In genomic region chrX:94058728-94059382, GRCh38 we compare ENCODE assay signal across 8 cellular contexts.
DNase-seq lines count a peak whose midpoint lies in the region; ATAC-seq and TF ChIP-seq lines count a peak whose summit lies in the region.

No MANE protein-coding gene starts in this region.

- H3K79me1 ChIP-seq in IMR-90 (ENCODE audit: low read depth in 1 of 2, low read length in 2 of 2): no peaks in the 10 kb centered on the region

- TF ChIP-seq POLR2A in IMR-90 (IDR thresholded peaks at IDR 0.05; ENCODE audit: low read depth, low read length) (no peak), stomach (IDR thresholded peaks at IDR 0.05) (no peak)

- H3K4me3 ChIP-seq in IMR-90 (ENCODE audit: insufficient read depth, low read depth, low read length) (no peak overlapping the region), adipocyte (ENCODE audit: low read length) (no peak overlapping the region), stomach (no peak overlapping the region)

- no peaks in the 10 kb centered on the region for H3K9me1 ChIP-seq in IMR-90 (ENCODE audit: insufficient read depth, low read length)

- H3K9ac ChIP-seq in IMR-90 (ENCODE audit: low read depth, low read length) (no peak overlapping the region), adipocyte (ENCODE audit: low read length) (no peak overlapping the region)

- H2BK5ac ChIP-seq in IMR-90 (ENCODE audit: low read depth, low read length, poor library complexity, severe bottlenecking): no peak overlapping the region

- no peak for TF ChIP-seq EP300 in stomach (IDR thresholded peaks at IDR 0.05)

- TF ChIP-seq CTCF in IMR-90 (conservative IDR thresholded peaks at IDR 0.05; ENCODE audit: low read depth, low read length) (peak; percentile 43), stomach (IDR thresholded peaks at IDR 0.05) (peak in 3 of 7 experiments; percentile 20 to 39 (median 21))

- no peaks in the 10 kb centered on the region for H4K20me1 ChIP-seq in IMR-90 (ENCODE audit: insufficient read depth, low read length)

- in situ Hi-C loops in IMR-90 (cut with MboI; ENCODE audit: low sequenced_read_pairs): no loop called here

- H3K27me3 ChIP-seq in IMR-90 (ENCODE audit: control insufficient read depth, insufficient read depth, low read length): no peaks in the 10 kb centered on the region; the same call in 1 of the 2 replicates
- H3K27me3 ChIP-seq in adipocyte (replicated peaks; ENCODE audit: control insufficient read depth, insufficient read depth, low read length): peaks cover 23% of the 10 kb centered on the region
- no peaks in the 10 kb centered on the region for H3K27me3 ChIP-seq in stomach

- no peak overlapping the region for H2AK5ac ChIP-seq in IMR-90 (ENCODE audit: low read depth, low read length)

- H2BK20ac ChIP-seq in IMR-90 (ENCODE audit: low read depth, low read length): no peak overlapping the region

- peaks cover 0 to 7% of the 10 kb centered on the region in 2 donors for H3K9me3 Mint-ChIP-seq in stimulated activated naive CD8-positive, alpha-beta T cell treated with anti-CD3 and anti-CD28 coated beads, Interleukin-15, amount 100 ng/mL, for 72 hours
- peaks cover 0 to 3% (median 2%) of the 10 kb centered on the region in 3 donors for H3K9me3 Mint-ChIP-seq in T-cell

- no peak overlapping the region for H4K91ac ChIP-seq in IMR-90 (ENCODE audit: insufficient read depth, low read depth, low read length)

- H4K8ac ChIP-seq in IMR-90 (ENCODE audit: low read depth in 2 of 2, low read length in 2 of 2): no peak overlapping the region

- WGBS in IMR-90 (ENCODE audit: extremely low coverage in 2 of 2, insufficient read length in 1 of 2), 2 experiments: 41% methylated on average over 6 of the region's 9 CpGs; no CpG with 5 or more reads in 1 of the 2 experiments
- 24 to 37% (median 27%) methylated on average over 9 of the region's 9 CpGs for WGBS in stomach, 5 donors

- H3K27ac Mint-ChIP-seq in stimulated activated naive CD8-positive, alpha-beta T cell treated with anti-CD3 and anti-CD28 coated beads, Interleukin-15, amount 100 ng/mL, for 72 hours: no peak overlapping the region
- no peak overlapping the region for H3K27ac Mint-ChIP-seq in T-cell

- H3K14ac ChIP-seq in IMR-90 (replicated peaks; ENCODE audit: low read depth, low read length): no peak overlapping the region

- no peak overlapping the region for H2AFZ ChIP-seq in IMR-90 (replicated peaks; ENCODE audit: low read length, poor library complexity)

- H3K56ac ChIP-seq in IMR-90 (ENCODE audit: extremely low read depth, insufficient read depth, low read length): no peak overlapping the region

- H3K18ac ChIP-seq in IMR-90 (ENCODE audit: low read depth, low read length): no peak overlapping the region

- no peaks in the 10 kb centered on the region for H3K36me3 ChIP-seq in IMR-90 (ENCODE audit: control insufficient read depth, insufficient read depth, low read length)
- H3K36me3 ChIP-seq in adipocyte (ENCODE audit: control insufficient read depth, insufficient read depth, low read length, severe bottlenecking): no peaks in the 10 kb centered on the region
- no peaks in the 10 kb centered on the region for H3K36me3 ChIP-seq in stomach

- no peak for ATAC-seq in IMR-90 (ENCODE audit: low read depth)
- ATAC-seq in left lobe of liver: peak; percentile 63
- no peak for ATAC-seq in stimulated activated naive CD8-positive, alpha-beta T cell treated with anti-CD3 and anti-CD28 coated beads, Interleukin-15, amount 100 ng/mL, for 72 hours
- no peak for ATAC-seq in HG02981 (IDR thresholded peaks at IDR 0.05; ENCODE audit: unreplicated experiment)
- ATAC-seq in T-cell (replicated peaks in 1 of 4): no peak

- no peak overlapping the region for H3K4me2 ChIP-seq in IMR-90 (ENCODE audit: low read depth, low read length)

- H3K4me3 Mint-ChIP-seq in stimulated activated naive CD8-positive, alpha-beta T cell treated with anti-CD3 and anti-CD28 coated beads, Interleukin-15, amount 100 ng/mL, for 72 hours: no peak overlapping the region
- H3K4me3 Mint-ChIP-seq in T-cell: no peak overlapping the region

- POLR2A ChIA-PET in IMR-90 (lab: Charles Lee; ENCODE audit: unreplicated experiment) (no interaction called here), T-cell (lab: Charles Lee) (no interaction called here)

- no peak overlapping the region for H2BK15ac ChIP-seq in IMR-90 (ENCODE audit: low read depth, low read length)

- H3K23ac ChIP-seq in IMR-90 (ENCODE audit: low read depth, low read length): no peak overlapping the region

- intact Hi-C loops in IMR-90 (cut with micrococcal nuclease): no loop called here
- intact Hi-C loops in stomach (cut with DNase I; ENCODE audit: low total_unique reads): no loop called here

- no peaks in the 10 kb centered on the region for H3K9me3 ChIP-seq in IMR-90 (ENCODE audit: control insufficient read depth, insufficient read depth, low read length)
- no peaks in the 10 kb centered on the region for H3K9me3 ChIP-seq in adipocyte (ENCODE audit: control insufficient read depth, low read length)
- H3K9me3 ChIP-seq in stomach: no peaks in the 10 kb centered on the region

- DNase-seq in DMS53 (lab: John Stamatoyannopoulos, UW) (peak; percentile 78), IMR-90 (no peak), adipocyte (ENCODE audit: low read depth) (peak; percentile 16), left lobe of liver (ENCODE audit: low spot score) (no peak), stomach (no peak), T-cell (no peak)
- no peak for DNase-seq in stimulated activated naive CD8-positive, alpha-beta T cell treated with anti-CD3 and anti-CD28 coated beads, Interleukin-15, amount 100 ng/mL, for 72 hours

- H2BK120ac ChIP-seq in IMR-90 (ENCODE audit: low read depth, low read length): no peak overlapping the region

- CTCF ChIA-PET in IMR-90 (lab: Yijun Ruan, JAX): no interaction called here
- CTCF ChIA-PET in T-cell (lab: Charles Lee): no interaction called here

- H3K27me3 Mint-ChIP-seq in stimulated activated naive CD8-positive, alpha-beta T cell treated with anti-CD3 and anti-CD28 coated beads, Interleukin-15, amount 100 ng/mL, for 72 hours: no peaks in the 10 kb centered on the region
- H3K27me3 Mint-ChIP-seq in T-cell: peaks cover 0 to 10% of the 10 kb centered on the region in 2 donors

- no peak for TF ChIP-seq RAD21 in IMR-90 (IDR thresholded peaks at IDR 0.05; ENCODE audit: low read length)

- H3K27ac ChIP-seq in IMR-90 (ENCODE audit: insufficient read depth, low read length) (no peak overlapping the region), stomach (no peak overlapping the region)

- no TSS peak for BruUV-seq in IMR-90 (replicated peaks; lab: Mats Ljungman, UMichigan)

- H3K4me1 ChIP-seq in IMR-90 (ENCODE audit: control insufficient read depth, insufficient read depth, low read length) (no peaks in the 10 kb centered on the region), adipocyte (ENCODE audit: control insufficient read depth, insufficient read depth, low read length) (no peaks in the 10 kb centered on the region), stomach (no peaks in the 10 kb centered on the region)

- no peak overlapping the region for H4K5ac ChIP-seq in IMR-90 (ENCODE audit: low read depth, low read length)

- no peak overlapping the region for H2AK9ac ChIP-seq in IMR-90 (replicated peaks; ENCODE audit: low read depth, low read length, poor library complexity)

- H3K4ac ChIP-seq in IMR-90 (ENCODE audit: low read depth, low read length): no peak overlapping the region

- H3K4me1 Mint-ChIP-seq in stimulated activated naive CD8-positive, alpha-beta T cell treated with anti-CD3 and anti-CD28 coated beads, Interleukin-15, amount 100 ng/mL, for 72 hours: no peaks in the 10 kb centered on the region
- H3K4me1 Mint-ChIP-seq in T-cell: no peaks in the 10 kb centered on the region

- dilution Hi-C loops in IMR-90 (cut with HindIII; ENCODE audit: low sequenced_read_pairs, unreplicated experiment): no loop called here

- no peaks in the 10 kb centered on the region for H3K36me3 Mint-ChIP-seq in T-cell

TF ChIP-seq in IMR-90, 13 proteins besides CTCF, POLR2A, EP300 and RAD21:
- no peak for TF ChIP-seq MAFK (IDR thresholded peaks at IDR 0.05; ENCODE audit: low read depth, low read length)
- 0 out of 2 replicates have a peak, but pooled peaks have one; percentile 21 for TF ChIP-seq SMC3 (IDR thresholded peaks at IDR 0.05; ENCODE audit: low read depth, low read length)

Comparison
In these comparisons a context has a peak if more than half of its experiments do, and no peak if none do; other contexts are left out.
1. DNase-seq: peak in DMS53 (single experiment) and adipocyte (single experiment); none in IMR-90 (single experiment), left lobe of liver (single experiment), stomach (single experiment), stimulated activated naive CD8-positive, alpha-beta T cell treated with anti-CD3 and anti-CD28 coated beads, Interleukin-15, amount 100 ng/mL, for 72 hours (0 of 2) and T-cell (0 of 34).